Comparison of ENCODE assay signal across 1 cellular context in the genomic region with DNA sequence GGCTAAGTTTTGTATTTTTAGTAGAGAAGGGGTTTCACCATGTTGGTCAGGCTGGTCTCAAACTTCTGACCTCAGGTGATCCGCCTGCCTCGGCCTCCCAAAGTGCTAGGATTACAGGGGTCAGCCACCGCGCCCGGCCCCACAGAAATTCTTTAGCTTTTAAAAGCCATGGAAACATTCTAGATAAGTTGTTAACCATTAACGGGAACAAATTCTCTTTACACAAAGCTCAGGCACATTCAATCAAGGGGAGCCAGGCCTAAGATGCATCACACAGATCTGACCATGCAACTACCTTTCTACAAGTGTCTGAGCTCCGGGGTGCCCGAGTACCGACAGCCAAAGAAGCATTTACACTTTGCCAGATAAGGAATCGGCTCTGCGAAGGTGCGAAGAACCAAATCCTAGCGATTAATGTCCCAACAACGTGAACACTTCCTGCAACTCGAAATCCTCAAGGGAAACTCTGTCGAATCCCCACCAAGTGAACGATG.
TF ChIP-seq lines count a peak whose summit lies in the region.

No MANE protein-coding gene starts in this region.

TF ChIP-seq in HCT116, 20 proteins besides CTCF, POLR2A, EP300 and RAD21 (continued from another document):
- TF ChIP-seq TCF7L2 (IDR thresholded peaks at IDR 0.05; ENCODE audit: borderline replicate concordance, extremely low read depth, insufficient read depth, insufficient read length) (no peak), ZFX (IDR thresholded peaks at IDR 0.05) (no peak), EGR1 (IDR thresholded peaks at IDR 0.05; ENCODE audit: low read depth) (no peak), EZH2phosphoT487 (IDR thresholded peaks at IDR 0.05; ENCODE audit: borderline replicate concordance) (no peak)
